Comparison of ENCODE assay signal across 11 cellular contexts in genomic region chr5:80516826-80517225, GRCh38. TPM values are rescaled to one million over a fixed set of nuclear protein-coding genes. Genes with fewer than 3 reads are reported as not detected.
DNase-seq lines count a peak whose midpoint lies in the region; ATAC-seq and TF ChIP-seq lines count a peak whose summit lies in the region.
"Had no signal": no experiment of that assay in that cellular context is flagged by ENCODE, and none has a peak within 500 bp of the region (broad histone marks: within the 10 kb centered on the region; RNA-seq: fewer than 3 reads in every experiment).

No MANE protein-coding gene starts in this region.

- no TSS peak for BruUV-seq in A673 (replicated peaks; lab: Mats Ljungman, UMichigan)

- CTCF ChIA-PET in A673 (lab: Charles Lee): no interaction called here

- H3K9me3 ChIP-seq in A673 (ENCODE audit: low read depth, low read length, poor library complexity, severe bottlenecking) (no peaks in the 10 kb centered on the region), left ventricle myocardium inferior (replicated peaks) (no peaks in the 10 kb centered on the region), WERI-Rb-1 (ENCODE audit: severe bottlenecking) (no peaks in the 10 kb centered on the region)
- H3K9me3 ChIP-seq: HAP-1 had no signal

- H3K27me3 ChIP-seq in A673 (replicated peaks; ENCODE audit: insufficient read depth, low read depth, low read length, poor library complexity) (no peaks in the 10 kb centered on the region), left ventricle myocardium inferior (ENCODE audit: low read depth) (no peaks in the 10 kb centered on the region), WERI-Rb-1 (ENCODE audit: insufficient read depth, low read depth, severe bottlenecking) (no peaks in the 10 kb centered on the region)
- H3K27me3 ChIP-seq: cardiac muscle cell had no signal

- H3K4me1 ChIP-seq in A673 (ENCODE audit: insufficient read depth, low read length, poor library complexity, severe bottlenecking): no peaks in the 10 kb centered on the region
- no peaks in the 10 kb centered on the region for H3K4me1 ChIP-seq in left ventricle myocardium inferior
- H3K4me1 ChIP-seq: HAP-1 had no signal

- POLR2A ChIA-PET in A673 (lab: Charles Lee; ENCODE audit: low non-redundant PET): no interaction called here

- no peak overlapping the region for H3K27ac ChIP-seq in A673 (ENCODE audit: low read depth, low read length, poor library complexity, severe bottlenecking)
- H3K27ac ChIP-seq in left ventricle myocardium inferior (replicated peaks): no peak overlapping the region
- no peak overlapping the region for H3K27ac ChIP-seq in WERI-Rb-1
- H3K27ac ChIP-seq: cardiac muscle cell had no signal

- intact Hi-C loops in A673 (cut with micrococcal nuclease; ENCODE audit: unreplicated experiment): no loop called here
- intact Hi-C loops in left ventricle myocardium inferior (cut with micrococcal nuclease): no loop called here

- peak; percentile 55 for ATAC-seq in GM18502 (IDR thresholded peaks at IDR 0.05; ENCODE audit: poor library complexity, unreplicated experiment)

- H3K36me3 ChIP-seq in A673 (ENCODE audit: insufficient read depth, low read length, poor library complexity, severe bottlenecking) (no peaks in the 10 kb centered on the region), left ventricle myocardium inferior (no peaks in the 10 kb centered on the region), WERI-Rb-1 (no peaks in the 10 kb centered on the region)
- H3K36me3 ChIP-seq: cardiac muscle cell, HAP-1 had no signal

- H3K4me3 ChIP-seq in A673 (ENCODE audit: low read depth, low read length, poor library complexity, severe bottlenecking): no peak overlapping the region
- no peak overlapping the region for H3K4me3 ChIP-seq in foreskin fibroblast (ENCODE audit: low read depth in 1 of 2, low read length in 2 of 2)
- H3K4me3 ChIP-seq in left ventricle myocardium inferior: no peak overlapping the region
- H3K4me3 ChIP-seq in WERI-Rb-1 (ENCODE audit: low read depth, low read length): no peak overlapping the region
- H3K4me3 ChIP-seq: cardiac muscle cell, HAP-1 had no signal

- DNase-seq in A673 (ENCODE audit: low spot score) (peak; percentile 9), RKO (ENCODE audit: low spot score) (peak; percentile 92), foreskin fibroblast (peak; percentile 46 to 59), NCI-H2107 treated with DMSO at 0.1 percent for 48 hours (lab: John Stamatoyannopoulos, UW; ENCODE audit: unreplicated experiment) (no peak), left ventricle myocardium inferior (no peak), AG08396 (ENCODE audit: low spot score) (no peak), WERI-Rb-1 (no peak)
- DNase-seq: NCI-H1417 had no signal

- no peak for TF ChIP-seq CTCF in A673 (conservative IDR thresholded peaks at IDR 0.05; ENCODE audit: low read depth, low read length)
- TF ChIP-seq CTCF in foreskin fibroblast (IDR thresholded peaks at IDR 0.05; ENCODE audit: low read depth, low read length): no peak
- no peak for TF ChIP-seq CTCF in left ventricle myocardium inferior (IDR thresholded peaks at IDR 0.05; ENCODE audit: borderline replicate concordance)
- TF ChIP-seq CTCF in WERI-Rb-1 (IDR thresholded peaks at IDR 0.05; ENCODE audit: low read depth, low read length): no peak

RNA-seq across cellular contexts. Expression of gene FAM151B, which starts 28.9 kb away (rescaled TPM):
- total RNA-seq in A673 (2021) (4.0 and 4.3 TPM in 2 replicates), left ventricle myocardium inferior (0.91 TPM)

RNA-seq across cellular contexts. Expression of gene ANKRD34B, which starts 53.3 kb away (rescaled TPM):
- total RNA-seq in A673 (2021): not detected in 2 replicates
- total RNA-seq in left ventricle myocardium inferior: not detected
- total RNA-seq: cardiac muscle cell had no signal

Comparison
In these comparisons a context has a peak if more than half of its experiments do, and no peak if none do; other contexts are left out.
1. DNase-seq: peak in A673 (single experiment), RKO (single experiment) and foreskin fibroblast (2 of 2); none in NCI-H2107 treated with DMSO at 0.1 percent for 48 hours (single experiment), left ventricle myocardium inferior (single experiment), AG08396 (single experiment) and WERI-Rb-1 (single experiment).